In the genomic region with DNA sequence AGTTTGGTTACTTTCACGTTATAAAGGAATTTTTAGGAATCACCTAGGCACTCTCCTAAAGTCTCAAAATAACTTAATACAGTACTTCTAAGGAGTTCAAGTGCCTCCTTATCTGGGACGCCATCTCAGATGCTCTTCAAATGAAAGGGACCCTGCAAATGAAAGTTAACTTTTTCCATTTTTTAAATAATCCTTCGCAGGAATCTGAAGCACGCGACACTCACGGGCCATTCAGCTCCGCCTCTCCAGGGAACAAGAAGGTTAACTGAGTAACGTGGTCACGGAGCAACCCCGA, we compare ENCODE assay signal across 8 cellular contexts. TPM values are rescaled to one million over a fixed set of nuclear protein-coding genes. Genes with fewer than 3 reads are reported as not detected.
DNase-seq lines count a peak whose midpoint lies in the region; ATAC-seq and TF ChIP-seq lines count a peak whose summit lies in the region.

No MANE protein-coding gene starts in this region.

- peak overlapping the region; percentile 90 for H3K4me3 ChIP-seq in iPS-11a (ENCODE audit: low read depth, low read length)

- H3K4me1 Mint-ChIP-seq in T-helper 1 cell treated with Interleukin-12 subunit alpha and Interleukin-12 subunit beta and Interleukin-4 antibody, amounts not matched to agents 30 μg/mL and 1 μg/mL, for 36 hours (ENCODE audit: low read depth) = peaks cover 44% of the 10 kb centered on the region
- H3K4me1 Mint-ChIP-seq in activated B cell treated with CpG ODN at 0.5 μM for 24 hours = peaks cover 61% of the 10 kb centered on the region

- TF ChIP-seq CTCF in activated B cell treated with CpG ODN at 0.5 μM for 24 hours (IDR thresholded peaks at IDR 0.05) = no peak

- no peaks in the 10 kb centered on the region for H3K27me3 Mint-ChIP-seq in T-helper 1 cell treated with Interleukin-12 subunit alpha and Interleukin-12 subunit beta and Interleukin-4 antibody, amounts not matched to agents 30 μg/mL and 1 μg/mL, for 36 hours (ENCODE audit: low read depth)
- H3K27me3 Mint-ChIP-seq in activated B cell treated with CpG ODN at 0.5 μM for 24 hours = no peaks in the 10 kb centered on the region

- peaks cover 7% of the 10 kb centered on the region for H3K36me3 Mint-ChIP-seq in T-helper 1 cell treated with Interleukin-12 subunit alpha and Interleukin-12 subunit beta and Interleukin-4 antibody, amounts not matched to agents 30 μg/mL and 1 μg/mL, for 36 hours (ENCODE audit: low read depth)
- peaks cover 35% of the 10 kb centered on the region for H3K36me3 Mint-ChIP-seq in activated B cell treated with CpG ODN at 0.5 μM for 24 hours (ENCODE audit: low read depth)

- CTCF ChIA-PET in activated B cell treated with CpG ODN at 0.5 μM for 24 hours (lab: Charles Lee) = interaction anchor here (1.1 kb wide), 1 partner anchor 156 kb away, joined by 5 read pairs; no protein-coding TSS in a partner anchor

- no peak for DNase-seq in T-helper 1 cell
- no peak for DNase-seq in activated B cell treated with CpG ODN at 0.5 μM for 24 hours
- DNase-seq in substantia nigra (lab: John Stamatoyannopoulos, UW) = no peak
- DNase-seq in DMS79 treated with DMSO at 0.1 percent for 48 hours (lab: John Stamatoyannopoulos, UW) = no peak
- DNase-seq in NK-92 (lab: John Stamatoyannopoulos, UW; ENCODE audit: unreplicated experiment) = no peak

- no peak for ATAC-seq in activated B cell treated with CpG ODN at 0.5 μM for 24 hours (ENCODE audit: low read depth)
- ATAC-seq in GM19467 (IDR thresholded peaks at IDR 0.05; ENCODE audit: unreplicated experiment) = no peak

- peak overlapping the region; percentile 99 for H3K27ac Mint-ChIP-seq in T-helper 1 cell treated with Interleukin-12 subunit alpha and Interleukin-12 subunit beta and Interleukin-4 antibody, amounts not matched to agents 30 μg/mL and 1 μg/mL, for 36 hours
- H3K27ac Mint-ChIP-seq in activated B cell treated with CpG ODN at 0.5 μM for 24 hours = peak overlapping the region; percentile 99

- POLR2A ChIA-PET in activated B cell treated with CpG ODN at 0.5 μM for 24 hours (lab: Charles Lee) = interaction anchor here (0.6 to 2.2 kb wide), 7 partner anchors 10 to 1888 kb away, joined by 3 to 16 read pairs (median 3); a partner anchor contains a TSS

- intact Hi-C loops in activated B cell treated with CpG ODN at 0.5 μM for 24 hours (cut with micrococcal nuclease) = no loop called here

- peak overlapping the region; percentile 87 for H3K27ac ChIP-seq in substantia nigra (ENCODE audit: low read depth, low read length, poor library complexity, severe bottlenecking)

- peak overlapping the region; percentile 97 for H3K4me3 Mint-ChIP-seq in T-helper 1 cell treated with Interleukin-12 subunit alpha and Interleukin-12 subunit beta and Interleukin-4 antibody, amounts not matched to agents 30 μg/mL and 1 μg/mL, for 36 hours
- peak overlapping the region; percentile 98 for H3K4me3 Mint-ChIP-seq in activated B cell treated with CpG ODN at 0.5 μM for 24 hours

- H3K9me3 Mint-ChIP-seq in T-helper 1 cell treated with Interleukin-12 subunit alpha and Interleukin-12 subunit beta and Interleukin-4 antibody, amounts not matched to agents 30 μg/mL and 1 μg/mL, for 36 hours = no peaks in the 10 kb centered on the region
- no peaks in the 10 kb centered on the region for H3K9me3 Mint-ChIP-seq in activated B cell treated with CpG ODN at 0.5 μM for 24 hours

RNA-seq across cellular contexts. Expression of a gene that starts 0.5 kb away (rescaled TPM):
- 66.4 and 73.4 TPM in 2 replicates for total RNA-seq in activated B cell treated with CpG ODN at 0.5 μM for 24 hours
